ENCODE assay signal across 19 cellular contexts in genomic region chr2:154194917-154195643, GRCh38.
"Had no signal": no experiment of that assay in that cellular context is flagged by ENCODE, and none has a peak within 500 bp of the region (broad histone marks: within the 10 kb centered on the region; RNA-seq: fewer than 3 reads in every experiment).

No MANE protein-coding gene starts in this region.

- H3K9me3 ChIP-seq: gastroesophageal sphincter, heart left ventricle, prostate gland, thyroid gland had no signal

- H3K27ac ChIP-seq: brain microvascular endothelial cell, gastroesophageal sphincter, heart left ventricle, prostate gland, thyroid gland, VCaP had no signal

- H3K27me3 ChIP-seq: brain microvascular endothelial cell, gastroesophageal sphincter, heart left ventricle, thyroid gland had no signal

- ATAC-seq: gastroesophageal sphincter, heart left ventricle, left lobe of liver, right cardiac atrium had no signal

- FAIRE-seq: colon, kidney, urothelium cell line had no signal

- H3K4me3 ChIP-seq: gastroesophageal sphincter, heart left ventricle, lung, prostate gland, thyroid gland had no signal

- H3K36me3 ChIP-seq: brain microvascular endothelial cell, gastroesophageal sphincter, heart left ventricle, prostate gland, thyroid gland had no signal

- H3K4me1 ChIP-seq: gastroesophageal sphincter, heart left ventricle, prostate gland, thyroid gland had no signal

- DNase-seq: activated CD4-positive, alpha-beta T cell treated with anti-CD3 and anti-CD28 coated beads for 1 hour; activated CD4-positive, alpha-beta T cell treated with anti-CD3 and anti-CD28 coated beads, Interleukin-2, amount 50 U/mL, for 4 hours; activated T-cell treated with anti-CD3 and anti-CD28 coated beads for 4 hours; amniotic stem cell; brain microvascular endothelial cell; central memory CD4-positive, alpha-beta T cell; heart left ventricle; kidney; right cardiac atrium; stimulated activated CD4-positive, alpha-beta T cell treated with anti-CD3 and anti-CD28 coated beads, Interleukin-2, amount 100 ng/mL, for 24 hours; stimulated activated naive CD4-positive, alpha-beta T cell treated with Interleukin-2 at 50 U/mL for 16 hours; thyroid gland had no signal
